ENCODE assay signal across 9 cellular contexts in genomic region chr4:140135529-140136021, GRCh38. TPM values are rescaled to one million over a fixed set of nuclear protein-coding genes. Genes with fewer than 3 reads are reported as not detected.
A peak's percentile ranks its signal among the peaks of the same experiment; 100 is the strongest.
DNase-seq lines count a peak whose midpoint lies in the region; ATAC-seq, FAIRE-seq and TF ChIP-seq lines count a peak whose summit lies in the region.
"Had no signal": no experiment of that assay in that cellular context is flagged by ENCODE, and none has a peak within 500 bp of the region (broad histone marks: within the 10 kb centered on the region; RNA-seq: fewer than 3 reads in every experiment).

No MANE protein-coding gene starts in this region.

- DNase-seq in COLO668 (lab: John Stamatoyannopoulos, UW; ENCODE audit: unreplicated experiment) (peak; percentile 78), NCI-H187 treated with DMSO at 0.1 percent for 48 hours (lab: John Stamatoyannopoulos, UW) (peak; percentile 2), anterior cingulate cortex (lab: John Stamatoyannopoulos, UW) (peak in 33 of 58 donors; percentile 1 to 85 (median 19)), lung microvascular endothelial cell (ENCODE audit: low read depth in 2 of 2) (peak; percentile 26 to 50), RCC 7860 (ENCODE audit: low spot score) (no peak), D721Med (ENCODE audit: insufficient read length, low spot score) (no peak)
- DNase-seq in activated effector memory CD4-positive, alpha-beta T cell treated with Interleukin-2 at 50 U/mL for 16 hours = no peak
- DNase-seq: activated naive CD8-positive, alpha-beta T cell treated with anti-CD3 and anti-CD28 coated beads for 36 hours had no signal

- FAIRE-seq in RCC 7860 (lab: Jason Lieb, UNC) = no peak
- no peak for FAIRE-seq in D721Med (lab: Jason Lieb, UNC)

- no peak for ATAC-seq in GM19452 (IDR thresholded peaks at IDR 0.05; ENCODE audit: unreplicated experiment)

- no peak for TF ChIP-seq CTCF in D721Med (IDR thresholded peaks at IDR 0.05; ENCODE audit: insufficient read depth, missing control alignments)

RNA-seq across cellular contexts. Expression of gene MAML3, which starts 18.4 kb away (rescaled TPM):
- 4.0 and 4.8 TPM in 2 replicates for total RNA-seq in lung microvascular endothelial cell

Comparison
In these comparisons a context has a peak if more than half of its experiments do, and no peak if none do; other contexts are left out.
1. DNase-seq: peak in COLO668 (single experiment), NCI-H187 treated with DMSO at 0.1 percent for 48 hours (single experiment), anterior cingulate cortex (33 of 58) and lung microvascular endothelial cell (2 of 2); none in RCC 7860 (single experiment), activated effector memory CD4-positive, alpha-beta T cell treated with Interleukin-2 at 50 U/mL for 16 hours (single experiment) and D721Med (single experiment).